Comparison of ENCODE assay signal across 13 cellular contexts in genomic region chr6:122753688-122754056, GRCh38. TPM values are rescaled to one million over a fixed set of nuclear protein-coding genes. Genes with fewer than 3 reads are reported as not detected.
A peak's percentile ranks its signal among the peaks of the same experiment; 100 is the strongest.
DNase-seq lines count a peak whose midpoint lies in the region; ATAC-seq and TF ChIP-seq lines count a peak whose summit lies in the region.
"Had no signal": no experiment of that assay in that cellular context is flagged by ENCODE, and none has a peak within 500 bp of the region (broad histone marks: within the 10 kb centered on the region; RNA-seq: fewer than 3 reads in every experiment).

No MANE protein-coding gene starts in this region.

- H3K36me3 ChIP-seq in CD4-positive, alpha-beta memory T cell (ENCODE audit: insufficient read depth, low read length), result no peaks in the 10 kb centered on the region

- no peak overlapping the region for H3K27ac Mint-ChIP-seq in HFFc6
- no peak overlapping the region for H3K27ac Mint-ChIP-seq in CD4-positive, alpha-beta memory T cell

- no peak for TF ChIP-seq CTCF in HFFc6 (IDR thresholded peaks at IDR 0.05)
- no peak for TF ChIP-seq CTCF in foreskin fibroblast (IDR thresholded peaks at IDR 0.05; ENCODE audit: low read depth, low read length)
- no peak for TF ChIP-seq CTCF in foreskin keratinocyte (conservative IDR thresholded peaks at IDR 0.05)

- no peak overlapping the region for H3K27ac ChIP-seq in foreskin keratinocyte
- no peak overlapping the region for H3K27ac ChIP-seq in CD4-positive, alpha-beta memory T cell (ENCODE audit: low read depth, low read length)

- ATAC-seq in foreskin keratinocyte (no peak), GM21619 (IDR thresholded peaks at IDR 0.05; ENCODE audit: unreplicated experiment) (no peak)

- no peaks in the 10 kb centered on the region for H3K27me3 ChIP-seq in foreskin keratinocyte
- H3K27me3 ChIP-seq in CD4-positive, alpha-beta memory T cell (ENCODE audit: insufficient read depth, low read length), result no peaks in the 10 kb centered on the region

- no peaks in the 10 kb centered on the region for H3K9me3 Mint-ChIP-seq in HFFc6
- peaks cover 0 to 5% (median 0%) of the 10 kb centered on the region in 8 donors for H3K9me3 Mint-ChIP-seq in CD4-positive, alpha-beta memory T cell
- H3K9me3 Mint-ChIP-seq: T-helper 1 cell treated with Interleukin-12 subunit alpha and Interleukin-12 subunit beta and Interleukin-4 antibody, amounts not matched to agents 30 μg/mL and 1 μg/mL, for 36 hours had no signal

- H3K36me3 Mint-ChIP-seq in HFFc6 (ENCODE audit: low read depth), result no peaks in the 10 kb centered on the region
- H3K36me3 Mint-ChIP-seq in CD4-positive, alpha-beta memory T cell, result no peaks in the 10 kb centered on the region

- CTCF ChIA-PET in CD4-positive, alpha-beta memory T cell (lab: Charles Lee; ENCODE audit: partially characterized antibody), result no interaction called here

- H3K4me1 Mint-ChIP-seq in HFFc6 (ENCODE audit: low read depth), result peaks cover 7% of the 10 kb centered on the region; the same call in 1 of the 2 replicates
- H3K4me1 Mint-ChIP-seq in CD4-positive, alpha-beta memory T cell, result peaks cover 6 to 17% (median 10%) of the 10 kb centered on the region in 4 donors

- peak overlapping the region; percentile 88 for H3K4me3 Mint-ChIP-seq in HFFc6
- H3K4me3 Mint-ChIP-seq in CD4-positive, alpha-beta memory T cell, result no peak overlapping the region
- H3K4me3 Mint-ChIP-seq: T-helper 1 cell treated with Interleukin-12 subunit alpha and Interleukin-12 subunit beta and Interleukin-4 antibody, amounts not matched to agents 30 μg/mL and 1 μg/mL, for 36 hours had no signal

- intact Hi-C loops in CD4-positive, alpha-beta memory T cell (cut with micrococcal nuclease), result no loop called here

- no peaks in the 10 kb centered on the region for H3K4me1 ChIP-seq in foreskin keratinocyte
- peaks cover 9% of the 10 kb centered on the region for H3K4me1 ChIP-seq in CD4-positive, alpha-beta memory T cell (ENCODE audit: insufficient read depth, low read length)

- H3K4me3 ChIP-seq in foreskin fibroblast (ENCODE audit: low read depth in 1 of 2, low read length in 2 of 2), result no peak overlapping the region
- no peak overlapping the region for H3K4me3 ChIP-seq in CD4-positive, alpha-beta memory T cell (ENCODE audit: low read length in 2 of 2)

- no peaks in the 10 kb centered on the region for H3K9me3 ChIP-seq in CD4-positive, alpha-beta memory T cell (ENCODE audit: control insufficient read depth in 1 of 2, low read length in 2 of 2)

- POLR2A ChIA-PET in CD4-positive, alpha-beta memory T cell (lab: Charles Lee; ENCODE audit: partially characterized antibody), result no interaction called here

- H3K27me3 Mint-ChIP-seq in HFFc6 (ENCODE audit: insufficient read depth), result peaks cover 12% of the 10 kb centered on the region
- peaks cover 0 to 2% of the 10 kb centered on the region in 2 donors for H3K27me3 Mint-ChIP-seq in CD4-positive, alpha-beta memory T cell

- DNase-seq in HFFc6, result peak; percentile 1
- DNase-seq in RPMI7951 (ENCODE audit: low read depth), result peak; percentile 20
- DNase-seq in foreskin fibroblast, result peak; percentile 4 to 16
- peak; percentile 8 for DNase-seq in stromal cell of bone marrow (ENCODE audit: low read depth)
- DNase-seq in foreskin keratinocyte, result no peak
- no peak for DNase-seq in CD4-positive, alpha-beta memory T cell
- DNase-seq: activated CD8-positive, alpha-beta memory T cell treated with anti-CD3 and anti-CD28 coated beads, Interleukin-2, amount 50 U/mL, for 4 hours; DMS53; NCI-H82; stimulated activated CD4-positive, alpha-beta T cell treated with anti-CD3 and anti-CD28 coated beads, Interleukin-4, amount 100 ng/mL, for 4 hours had no signal

RNA-seq across cellular contexts. Expression of gene FABP7, which starts 25.8 kb away (rescaled TPM):
- total RNA-seq in HFFc6 (2021; fragmentation: NEBNext Ultra II Directional; extraction: Animal tissue kit (Norgen Biotek cat#: 25700)), result not detected
- total RNA-seq in RPMI7951 (2014; rRNA removed; shearing (Covaris generic)), result 0.60 and 1.4 TPM in 2 replicates
- total RNA-seq in foreskin keratinocyte, result 0.27 and 0.39 TPM in 2 replicates
- polyA plus RNA-seq in foreskin keratinocyte, result 0.49 and 0.59 TPM in 2 replicates
- not detected for total RNA-seq in CD4-positive, alpha-beta memory T cell
- polyA plus RNA-seq in CD4-positive, alpha-beta memory T cell, result not detected
- total RNA-seq: epithelial cell of proximal tubule had no signal

RNA-seq across cellular contexts. Expression of gene SMPDL3A, which starts 35.4 kb away (rescaled TPM):
- 1 to 10 TPM; 4.8 to 8.2 (median 6.8) TPM for total RNA-seq in HFFc6 (2021; fragmentation: NEBNext Ultra II Directional; extraction: Animal tissue kit (Norgen Biotek cat#: 25700))
- total RNA-seq in RPMI7951 (2014; rRNA removed; shearing (Covaris generic)), result 3.4 and 4.0 TPM in 2 replicates
- 4.7 and 6.9 TPM in 2 replicates for total RNA-seq in foreskin keratinocyte
- 2.7 and 5.0 TPM in 2 replicates for polyA plus RNA-seq in foreskin keratinocyte
- not detected for total RNA-seq in CD4-positive, alpha-beta memory T cell
- polyA plus RNA-seq in CD4-positive, alpha-beta memory T cell, result not detected

Comparison
In these comparisons a context has a peak if more than half of its experiments do, and no peak if none do; other contexts are left out.
1. DNase-seq: peak in HFFc6 (single experiment), RPMI7951 (single experiment), foreskin fibroblast (2 of 2) and stromal cell of bone marrow (single experiment); none in foreskin keratinocyte (0 of 2) and CD4-positive, alpha-beta memory T cell (0 of 5).